ENCODE assay signal across 16 cellular contexts in the genomic region with DNA sequence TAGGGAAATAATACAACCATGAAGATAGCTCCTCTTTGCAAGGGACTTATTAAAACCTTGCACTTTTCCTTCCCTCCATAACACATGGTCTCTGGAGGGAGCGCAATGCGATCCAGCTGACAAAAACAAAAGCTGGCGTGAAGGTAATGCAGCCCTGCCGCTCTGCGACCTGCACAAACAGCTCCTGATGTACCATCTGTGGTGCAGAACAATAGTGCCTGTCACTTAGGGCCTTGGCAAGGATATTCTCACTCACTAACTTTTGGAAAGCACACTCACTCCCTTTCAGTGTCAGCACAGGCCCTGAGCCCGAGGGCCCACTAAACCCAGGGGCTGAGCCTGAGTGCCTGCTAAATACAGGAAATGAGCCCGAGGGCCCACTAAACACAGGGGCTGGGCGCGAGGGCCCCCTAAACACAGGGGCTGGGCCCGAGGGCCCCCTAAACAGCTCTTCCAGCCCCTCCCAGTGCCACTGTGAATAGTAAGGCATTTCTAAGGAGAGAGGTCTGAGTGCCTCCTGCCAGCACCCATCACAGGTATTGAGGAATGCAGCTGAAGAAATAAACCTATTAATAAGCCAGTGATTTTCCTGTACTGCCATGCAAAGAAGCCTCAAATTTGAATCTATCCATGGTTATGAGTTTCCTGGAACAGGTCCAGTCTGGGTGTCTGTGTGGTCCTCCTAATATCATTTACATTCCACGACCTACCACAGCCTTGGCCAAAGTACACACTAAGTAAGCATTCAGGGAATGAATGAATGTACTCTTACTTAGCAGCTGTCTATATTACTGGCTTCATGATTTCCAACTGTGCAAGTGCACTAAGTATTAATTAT. TPM values are rescaled to one million over a fixed set of nuclear protein-coding genes. Genes with fewer than 3 reads are reported as not detected.
DNase-seq lines count a peak whose midpoint lies in the region; ATAC-seq and TF ChIP-seq lines count a peak whose summit lies in the region.
"Had no signal": no experiment of that assay in that cellular context is flagged by ENCODE, and none has a peak within 500 bp of the region (broad histone marks: within the 10 kb centered on the region; RNA-seq: fewer than 3 reads in every experiment).

No MANE protein-coding gene starts in this region.

- DNase-seq in NCI-H1092 treated with DMSO at 0.1 percent for 48 hours (lab: John Stamatoyannopoulos, UW): peak; percentile 14
- peak; percentile 81 to 85 for DNase-seq in SJSA1 (ENCODE audit: low read depth in 1 of 2, low spot score in 2 of 2)
- peak; percentile 65 for DNase-seq in globus pallidus (ENCODE audit: low spot score)
- peak in 7 of 49 donors; percentile 11 to 39 (median 20) for DNase-seq in substantia nigra (lab: John Stamatoyannopoulos, UW)
- no peak for DNase-seq in NCI-H446 treated with DMSO at 0.1 percent for 48 hours (lab: John Stamatoyannopoulos, UW)
- DNase-seq in mucosa of descending colon: no peak
- DNase-seq in D341Med (ENCODE audit: low spot score): no peak
- DNase-seq: effector memory CD8-positive, alpha-beta T cell; GF-D8; NCI-H1105 treated with DMSO at 0.1 percent for 48 hours; stimulated activated CD4-positive, alpha-beta T cell treated with anti-CD3 and anti-CD28 coated beads, Interleukin-2, amount 100 ng/mL, for 24 hours; stimulated activated CD8-positive, alpha-beta memory T cell treated with anti-CD3 and anti-CD28 coated beads, Interleukin-4, amount 100 ng/mL, for 48 hours; T1000 had no signal

- ATAC-seq in mucosa of descending colon (no peak), HG02610 (IDR thresholded peaks at IDR 0.05; ENCODE audit: unreplicated experiment) (no peak)
- ATAC-seq: effector memory CD8-positive, alpha-beta T cell had no signal

- H3K27me3 ChIP-seq in SJSA1 (replicated peaks): no peaks in the 10 kb centered on the region

- H3K27ac ChIP-seq in SJSA1: peak overlapping the region; percentile 80
- peak overlapping the region; percentile 73 for H3K27ac ChIP-seq in substantia nigra (ENCODE audit: low read depth, low read length, poor library complexity, severe bottlenecking)
- H3K27ac ChIP-seq: C4-2B, psoas muscle had no signal

- no peak for TF ChIP-seq CTCF in mucosa of descending colon (IDR thresholded peaks at IDR 0.05)

- no peaks in the 10 kb centered on the region for H3K9me3 ChIP-seq in SJSA1 (replicated peaks)
- no peaks in the 10 kb centered on the region for H3K9me3 ChIP-seq in mucosa of descending colon
- H3K9me3 ChIP-seq: psoas muscle had no signal

- H3K4me1 ChIP-seq in SJSA1 (replicated peaks) (peaks cover 43% of the 10 kb centered on the region), mucosa of descending colon (ENCODE audit: low read depth) (no peaks in the 10 kb centered on the region)
- H3K4me1 ChIP-seq: psoas muscle had no signal

- intact Hi-C loops in mucosa of descending colon (cut with DNase I, micrococcal nuclease): no loop called here

- H3K36me3 ChIP-seq in SJSA1: no peaks in the 10 kb centered on the region
- no peaks in the 10 kb centered on the region for H3K36me3 ChIP-seq in mucosa of descending colon (ENCODE audit: low read depth)

- H3K4me3 ChIP-seq in SJSA1 (no peak overlapping the region), mucosa of descending colon (no peak overlapping the region)
- H3K4me3 ChIP-seq: psoas muscle had no signal

RNA-seq across cellular contexts. Expression of a gene that starts 9.3 kb away (rescaled TPM):
- total RNA-seq in SJSA1 (2014; rRNA removed; shearing (Covaris generic)): 6.8 and 10.6 TPM in 2 replicates
- 10 to 100 TPM in 1 of 3 donors, 1 to 10 TPM in 2; 4.9 to 13.9 (median 5.4) TPM for total RNA-seq in mucosa of descending colon

Comparison
In these comparisons a context has a peak if more than half of its experiments do, and no peak if none do; other contexts are left out.
1. DNase-seq: peak in NCI-H1092 treated with DMSO at 0.1 percent for 48 hours (single experiment), SJSA1 (2 of 2) and globus pallidus (single experiment); none in NCI-H446 treated with DMSO at 0.1 percent for 48 hours (single experiment), mucosa of descending colon (0 of 3) and D341Med (single experiment).